Comparison of ENCODE assay signal across 26 cellular contexts in the genomic region with DNA sequence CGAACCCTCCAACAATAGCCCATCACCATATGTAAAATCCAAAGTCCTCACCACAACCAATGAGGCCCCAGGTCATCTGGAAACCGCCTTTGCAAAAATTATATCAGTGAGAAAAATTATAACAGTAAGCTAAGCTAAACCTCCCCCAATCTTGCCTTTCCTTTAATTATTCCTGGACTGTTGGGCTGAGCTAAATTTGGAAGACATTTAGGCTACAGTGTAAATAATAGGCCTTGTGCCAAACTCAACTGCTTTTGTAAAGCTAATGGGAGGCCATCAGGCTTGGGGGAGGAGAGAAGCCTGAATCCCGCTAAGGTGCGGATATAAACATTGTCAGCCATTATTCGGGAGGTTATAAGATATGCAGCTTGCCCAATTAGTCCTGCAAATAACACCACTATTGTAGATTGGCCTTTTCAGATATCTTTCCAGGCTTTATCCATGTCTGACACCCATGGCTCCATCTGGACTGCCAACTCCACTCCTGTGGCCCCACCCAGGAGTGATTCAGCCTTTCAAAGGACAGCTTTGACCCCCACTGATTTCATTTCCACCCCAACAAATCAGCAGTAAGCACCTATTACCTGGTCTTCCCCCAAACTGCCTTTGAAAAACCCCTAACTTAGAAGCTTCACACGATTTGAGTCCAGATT. TPM values are rescaled to one million over a fixed set of nuclear protein-coding genes. Genes with fewer than 3 reads are reported as not detected.
A peak's percentile ranks its signal among the peaks of the same experiment; 100 is the strongest.
DNase-seq lines count a peak whose midpoint lies in the region; TF ChIP-seq lines count a peak whose summit lies in the region.
"Had no signal": no experiment of that assay in that cellular context is flagged by ENCODE, and none has a peak within 500 bp of the region (broad histone marks: within the 10 kb centered on the region; RNA-seq: fewer than 3 reads in every experiment).

No MANE protein-coding gene starts in this region.

- no peak overlapping the region for H3K14ac ChIP-seq in trophoblast cell (ENCODE audit: low read length)

- H3K18ac ChIP-seq in trophoblast cell (ENCODE audit: low read length), result no peak overlapping the region

- no peak overlapping the region for H2AK5ac ChIP-seq in trophoblast cell (ENCODE audit: low read length)

- peak overlapping the region; percentile 32 for H2AFZ ChIP-seq in trophoblast cell (ENCODE audit: insufficient read depth, low read length, poor library complexity)
- H2AFZ ChIP-seq: PC-9 had no signal

- H4K12ac ChIP-seq in trophoblast cell (ENCODE audit: low read depth, low read length), result no peak overlapping the region

- no peak overlapping the region for H2BK12ac ChIP-seq in trophoblast cell (ENCODE audit: low read length)

- no peak overlapping the region for H3K4ac ChIP-seq in trophoblast cell (ENCODE audit: low read depth, low read length)

- H3K4me2 ChIP-seq in trophoblast cell (ENCODE audit: low read length), result no peak overlapping the region
- H3K4me2 ChIP-seq: A549, BLaER1, PC-9 had no signal

- no peak overlapping the region for H3K9ac ChIP-seq in trophoblast cell (ENCODE audit: low read length)
- H3K9ac ChIP-seq: BLaER1 had no signal

- no CpG with 5 or more reads among the region's 6 CpGs for WGBS in trophoblast cell (ENCODE audit: extremely low coverage, insufficient coverage, insufficient read length)

- H2BK120ac ChIP-seq in trophoblast cell (ENCODE audit: insufficient read depth, low read length, poor library complexity), result no peak overlapping the region

- DNase-seq in NCI-H2196 (lab: John Stamatoyannopoulos, UW; ENCODE audit: unreplicated experiment), result peak; percentile 33
- DNase-seq in NCI-H2196 treated with DMSO at 0.1 percent for 48 hours (lab: John Stamatoyannopoulos, UW; ENCODE audit: unreplicated experiment), result no peak
- peak; percentile 37 for DNase-seq in NCI-H2107 treated with DMSO at 0.1 percent for 48 hours (lab: John Stamatoyannopoulos, UW; ENCODE audit: unreplicated experiment)
- DNase-seq in SHP77 treated with DMSO at 0.1 percent for 48 hours (lab: John Stamatoyannopoulos, UW), result peak; percentile 32
- no peak for DNase-seq in trophoblast cell
- DNase-seq in NK-92 (lab: John Stamatoyannopoulos, UW; ENCODE audit: unreplicated experiment), result no peak
- DNase-seq in activated effector memory CD4-positive, alpha-beta T cell treated with anti-CD3 and anti-CD28 coated beads, Interleukin-2, amount 50 U/mL, for 16 hours, result no peak
- no peak for DNase-seq in RWPE1 (ENCODE audit: low spot score)
- DNase-seq: activated CD4-positive, alpha-beta T cell treated with anti-CD3 and anti-CD28 coated beads, Interleukin-2, amount 50 U/mL, for 1 hour; activated CD8-positive, alpha-beta memory T cell treated with anti-CD3 and anti-CD28 coated beads, Interleukin-2, amount 50 U/mL, for 4 hours; Calu3; colonic mucosa; GF-D8; glutamatergic neuron; GOT3; left cardiac atrium; NCI-H82; PC-9; posterior cingulate gyrus; sigmoid colon; SJCRH30; substantia nigra; T-helper 1 cell had no signal

- CTCF ChIA-PET in RWPE1 (lab: Yijun Ruan, JAX), result interaction anchor here (0.6 kb wide), 1 partner anchor 29 kb away, joined by 7 read pairs; no protein-coding TSS in a partner anchor

- H4K91ac ChIP-seq in trophoblast cell (ENCODE audit: low read depth, low read length), result no peak overlapping the region

- H2BK5ac ChIP-seq in trophoblast cell (ENCODE audit: low read depth, low read length, poor library complexity), result no peak overlapping the region

- H3K36me3 ChIP-seq in trophoblast cell (ENCODE audit: control insufficient read depth in 1 of 2, insufficient read depth in 2 of 2, low read length in 2 of 2), result no peaks in the 10 kb centered on the region
- H3K36me3 ChIP-seq: BLaER1, colonic mucosa, sigmoid colon, SJCRH30, vagina had no signal

- no peaks in the 10 kb centered on the region for H3K4me1 ChIP-seq in trophoblast cell (ENCODE audit: control insufficient read depth in 1 of 2, insufficient read depth in 2 of 2, low read length in 2 of 2)
- H3K4me1 ChIP-seq: colonic mucosa had no signal

- H3K9me3 ChIP-seq in trophoblast cell (ENCODE audit: insufficient read depth, low read depth, low read length), result no peaks in the 10 kb centered on the region
- H3K9me3 ChIP-seq: A549, colonic mucosa, sigmoid colon, SJCRH30, vagina had no signal

- H3K4me3 ChIP-seq in trophoblast cell (ENCODE audit: low read depth, low read length), result no peak overlapping the region
- H3K4me3 ChIP-seq: A549, BLaER1, colonic mucosa, PC-9, sigmoid colon, SJCRH30, vagina had no signal

- POLR2A ChIA-PET in RWPE1 (lab: Yijun Ruan, JAX; ENCODE audit: low non-redundant PET), result no interaction called here

- no peaks in the 10 kb centered on the region for H3K79me2 ChIP-seq in trophoblast cell (ENCODE audit: control insufficient read depth, insufficient read depth, low read length, poor library complexity)

- H3K27ac ChIP-seq in trophoblast cell (ENCODE audit: low read depth, low read length) (no peak overlapping the region), RWPE1 (no peak overlapping the region)
- H3K27ac ChIP-seq: A549, BLaER1, colonic mucosa, PC-9, sigmoid colon, SJCRH30, vagina had no signal

- no peaks in the 10 kb centered on the region for H3K27me3 ChIP-seq in trophoblast cell (ENCODE audit: insufficient read depth, low read length)
- H3K27me3 ChIP-seq: BLaER1, colonic mucosa, sigmoid colon, SJCRH30, vagina had no signal

- H3K23ac ChIP-seq in trophoblast cell (ENCODE audit: low read length), result no peak overlapping the region

- H3K79me1 ChIP-seq in trophoblast cell (ENCODE audit: low read length), result no peaks in the 10 kb centered on the region

- no peak overlapping the region for H4K8ac ChIP-seq in trophoblast cell (ENCODE audit: low read depth, low read length)

- no peak for TF ChIP-seq CTCF in RWPE1 (conservative IDR thresholded peaks at IDR 0.05; ENCODE audit: low read depth)

RNA-seq across cellular contexts. Expression of a gene that starts 53.0 kb away (rescaled TPM):
- 3.5 and 3.7 TPM in 2 replicates for polyA plus RNA-seq in trophoblast cell (2013)

Comparison
In these comparisons a context has a peak if more than half of its experiments do, and no peak if none do; other contexts are left out.
1. DNase-seq: peak in NCI-H2196 (single experiment), NCI-H2107 treated with DMSO at 0.1 percent for 48 hours (single experiment) and SHP77 treated with DMSO at 0.1 percent for 48 hours (single experiment); none in NCI-H2196 treated with DMSO at 0.1 percent for 48 hours (single experiment), trophoblast cell (0 of 2), NK-92 (single experiment), activated effector memory CD4-positive, alpha-beta T cell treated with anti-CD3 and anti-CD28 coated beads, Interleukin-2, amount 50 U/mL, for 16 hours (single experiment) and RWPE1 (single experiment).